13 cellular contexts compared by ENCODE assay signal in genomic region chr21:41613421-41613998, GRCh38.
DNase-seq lines count a peak whose midpoint lies in the region; ATAC-seq and TF ChIP-seq lines count a peak whose summit lies in the region.
"Had no signal": no experiment of that assay in that cellular context is flagged by ENCODE, and none has a peak within 500 bp of the region (broad histone marks: within the 10 kb centered on the region; RNA-seq: fewer than 3 reads in every experiment).

No MANE protein-coding gene starts in this region.

- H3K4me1 ChIP-seq in Caco-2 (peaks cover 30% of the 10 kb centered on the region), hepatocyte (ENCODE audit: insufficient read depth) (peaks cover 12% of the 10 kb centered on the region), sigmoid colon (peaks cover 0 to 50% (median 45%) of the 10 kb centered on the region in 4 donors)
- H3K4me1 ChIP-seq: SJCRH30 had no signal

- TF ChIP-seq POLR2A in sigmoid colon (IDR thresholded peaks at IDR 0.05), result no peak

- intact Hi-C loops in Caco-2 (cut with micrococcal nuclease; ENCODE audit: unreplicated experiment), result loop anchor here (1.0 to 5.0 kb wide), 5 partner anchors 21 to 504 kb away; no protein-coding TSS in a partner anchor
- intact Hi-C loops in sigmoid colon (cut with DNase I), result loop anchor here (5.0 kb wide), 2 partner anchors 264 to 331 kb away; partner anchors contain the start of gene PRDM15

- CTCF ChIA-PET in Caco-2 (lab: Charles Lee), result interaction anchor here (0.6 to 4.0 kb wide), 20 partner anchors 11 to 393 kb away, joined by 3 to 61 read pairs (median 12); partner anchors contain the start of gene RIPK4

- H3K27me3 ChIP-seq in Caco-2 (replicated peaks; ENCODE audit: control insufficient read depth, insufficient read depth, low read length), result no peaks in the 10 kb centered on the region
- H3K27me3 ChIP-seq in hepatocyte, result no peaks in the 10 kb centered on the region
- H3K27me3 ChIP-seq in sigmoid colon, result no peaks in the 10 kb centered on the region
- H3K27me3 ChIP-seq: SJCRH30 had no signal

- no peak for TF ChIP-seq EP300 in sigmoid colon (IDR thresholded peaks at IDR 0.05)

- H3K4me3 ChIP-seq in Caco-2 (ENCODE audit: low read depth, low read length) (no peak overlapping the region), hepatocyte (no peak overlapping the region), sigmoid colon (no peak overlapping the region)
- H3K4me3 ChIP-seq: SJCRH30 had no signal

- POLR2A ChIA-PET in Caco-2 (lab: Charles Lee), result interaction anchor here (0.9 to 1.3 kb wide), 2 partner anchors 65 to 153 kb away, joined by 4 read pairs; partner anchors contain the start of gene RIPK4

- H3K36me3 ChIP-seq in Caco-2 (ENCODE audit: control insufficient read depth, insufficient read depth, low read length), result no peaks in the 10 kb centered on the region
- H3K36me3 ChIP-seq in hepatocyte (replicated peaks; ENCODE audit: insufficient read depth, low read depth), result no peaks in the 10 kb centered on the region
- H3K36me3 ChIP-seq in sigmoid colon, result no peaks in the 10 kb centered on the region
- H3K36me3 ChIP-seq: SJCRH30 had no signal

- H3K4me3 Mint-ChIP-seq in Caco-2 (ENCODE audit: unreplicated experiment), result no peak overlapping the region
- H3K4me3 Mint-ChIP-seq: activated naive CD4-positive, alpha-beta T cell treated with anti-CD3 and anti-CD28 coated beads, Interleukin-2, amount 50 U/mL, for 24 hours had no signal

- H3K27me3 Mint-ChIP-seq in Caco-2 (ENCODE audit: insufficient read depth, unreplicated experiment), result no peaks in the 10 kb centered on the region

- H3K4me2 ChIP-seq in hepatocyte, result no peak overlapping the region

- H3K27ac ChIP-seq in VCaP (peak overlapping the region; percentile 66), hepatocyte (peak overlapping the region; percentile 65), sigmoid colon (peak overlapping the region; percentile 68 to 81 (median 72))
- H3K27ac ChIP-seq: HL-60, SJCRH30 had no signal

- no peaks in the 10 kb centered on the region for H3K9me3 ChIP-seq in Caco-2
- no peaks in the 10 kb centered on the region for H3K9me3 ChIP-seq in hepatocyte (ENCODE audit: low read depth)
- no peaks in the 10 kb centered on the region for H3K9me3 ChIP-seq in sigmoid colon
- H3K9me3 ChIP-seq: SJCRH30 had no signal

- H3K4me1 Mint-ChIP-seq in Caco-2 (ENCODE audit: low read depth, unreplicated experiment), result peaks cover 13% of the 10 kb centered on the region
- H3K4me1 Mint-ChIP-seq: activated naive CD4-positive, alpha-beta T cell treated with anti-CD3 and anti-CD28 coated beads, Interleukin-2, amount 50 U/mL, for 24 hours had no signal

- no peaks in the 10 kb centered on the region for H3K79me2 ChIP-seq in hepatocyte

- no peak for DNase-seq in Caco-2
- no peak for DNase-seq in hepatocyte (ENCODE audit: low spot score)
- DNase-seq in sigmoid colon, result no peak
- no peak for DNase-seq in NCI-H1048 (lab: John Stamatoyannopoulos, UW)
- no peak for DNase-seq in activated naive CD4-positive, alpha-beta T cell treated with anti-CD3 and anti-CD28 coated beads, Interleukin-2, amount 50 U/mL, for 72 hours (ENCODE audit: low spot score in 2 of 2)
- no peak for DNase-seq in islet precursor cell
- no peak for DNase-seq in NCI-H2171 treated with DMSO at 0.1 percent for 48 hours (lab: John Stamatoyannopoulos, UW)
- DNase-seq: NCI-H2029, NCI-H774 had no signal

- no peak overlapping the region for H2AFZ ChIP-seq in hepatocyte

- BruUV-seq in Caco-2 (replicated peaks; lab: Mats Ljungman, UMichigan), result no TSS peak

- WGBS in hepatocyte (ENCODE audit: low lambda C conversion rate, missing lambda C conversion rate), result 96% methylated on average over 24 of the region's 24 CpGs
- WGBS in sigmoid colon, 2 donors, result 90 to 93% methylated on average over 24 of the region's 24 CpGs

- H3K9me3 Mint-ChIP-seq in Caco-2 (ENCODE audit: unreplicated experiment), result no peaks in the 10 kb centered on the region
- no peaks in the 10 kb centered on the region for H3K9me3 Mint-ChIP-seq in activated naive CD4-positive, alpha-beta T cell treated with anti-CD3 and anti-CD28 coated beads, Interleukin-2, amount 50 U/mL, for 72 hours
- H3K9me3 Mint-ChIP-seq: activated naive CD4-positive, alpha-beta T cell treated with anti-CD3 and anti-CD28 coated beads, Interleukin-2, amount 50 U/mL, for 24 hours had no signal

- no peaks in the 10 kb centered on the region for H3K9me2 ChIP-seq in hepatocyte (replicated peaks; ENCODE audit: insufficient read depth)

- no peaks in the 10 kb centered on the region for H3K36me3 Mint-ChIP-seq in Caco-2 (ENCODE audit: insufficient read depth, unreplicated experiment)
- H3K36me3 Mint-ChIP-seq in activated naive CD4-positive, alpha-beta T cell treated with anti-CD3 and anti-CD28 coated beads, Interleukin-2, amount 50 U/mL, for 72 hours, result no peaks in the 10 kb centered on the region
- H3K36me3 Mint-ChIP-seq: activated naive CD4-positive, alpha-beta T cell treated with anti-CD3 and anti-CD28 coated beads, Interleukin-2, amount 50 U/mL, for 24 hours had no signal

- H4K20me1 ChIP-seq in hepatocyte (ENCODE audit: insufficient read depth, poor library complexity, severe bottlenecking), result no peaks in the 10 kb centered on the region

- TF ChIP-seq CTCF in Caco-2 (IDR thresholded peaks at IDR 0.05; ENCODE audit: insufficient read depth in 1 of 2, low read depth in 1 of 2, low read length in 1 of 2, severe bottlenecking in 1 of 2, unreplicated experiment in 1 of 2) (no peak), VCaP (conservative IDR thresholded peaks at IDR 0.05) (no peak), hepatocyte (IDR thresholded peaks at IDR 0.05; ENCODE audit: poor library complexity) (no peak), sigmoid colon (IDR thresholded peaks at IDR 0.05) (no peak)

- H3K27ac Mint-ChIP-seq in Caco-2 (ENCODE audit: unreplicated experiment), result peak overlapping the region; percentile 63
- no peak overlapping the region for H3K27ac Mint-ChIP-seq in activated naive CD4-positive, alpha-beta T cell treated with anti-CD3 and anti-CD28 coated beads, Interleukin-2, amount 50 U/mL, for 72 hours
- H3K27ac Mint-ChIP-seq: activated naive CD4-positive, alpha-beta T cell treated with anti-CD3 and anti-CD28 coated beads, Interleukin-2, amount 50 U/mL, for 24 hours had no signal

- ATAC-seq in activated naive CD4-positive, alpha-beta T cell treated with anti-CD3 and anti-CD28 coated beads, Interleukin-2, amount 50 U/mL, for 72 hours, result no peak
